ENCODE assay signal across 8 cellular contexts in genomic region chr3:11582123-11582968, GRCh38.
DNase-seq lines count a peak whose midpoint lies in the region; TF ChIP-seq lines count a peak whose summit lies in the region.

No MANE protein-coding gene starts in this region.

- H3K27me3 Mint-ChIP-seq in endothelial cell (ENCODE audit: unreplicated experiment) = peaks cover 4% of the 10 kb centered on the region

- H2BK12ac ChIP-seq in mesenchymal stem cell (ENCODE audit: low read length in 2 of 2) = peak overlapping the region in 1 of 2 experiments; percentile 51

- no peaks in the 10 kb centered on the region for H3K27me3 ChIP-seq in BJ (ENCODE audit: control insufficient read depth, insufficient read depth, low read length)
- no peaks in the 10 kb centered on the region for H3K27me3 ChIP-seq in HAP-1 (ENCODE audit: low read depth)
- H3K27me3 ChIP-seq in mesenchymal stem cell (ENCODE audit: control insufficient read depth in 1 of 2, insufficient read depth in 1 of 2, low read length in 2 of 2) = no peaks in the 10 kb centered on the region
- no peaks in the 10 kb centered on the region for H3K27me3 ChIP-seq in tibial artery

- no peak overlapping the region for H2AFZ ChIP-seq in mesenchymal stem cell (ENCODE audit: low read depth, low read length)

- H3K4me2 ChIP-seq in mesenchymal stem cell (ENCODE audit: low read length, poor library complexity, severe bottlenecking) = peak overlapping the region; percentile 70

- POLR2A ChIA-PET in BJ (lab: Charles Lee) (no interaction called here), RWPE1 (lab: Yijun Ruan, JAX; ENCODE audit: low non-redundant PET) (no interaction called here)

- H3K4me3 Mint-ChIP-seq in endothelial cell (ENCODE audit: unreplicated experiment) = peak overlapping the region; percentile 28

- in situ Hi-C loops in HAP-1 (cut with MboI; ENCODE audit: low sequenced_read_pairs) = no loop called here

- H2BK15ac ChIP-seq in mesenchymal stem cell (ENCODE audit: low read depth, poor library complexity, severe bottlenecking) = no peak overlapping the region

- H3K36me3 Mint-ChIP-seq in endothelial cell (ENCODE audit: low read depth, unreplicated experiment) = peaks cover 26% of the 10 kb centered on the region

- CTCF ChIA-PET in BJ (lab: Yijun Ruan, JAX) (no interaction called here), RWPE1 (lab: Yijun Ruan, JAX) (interaction anchor here (0.6 kb wide), 2 partner anchors 215 to 261 kb away, joined by 3 to 5 read pairs; no protein-coding TSS in a partner anchor)

- no peak overlapping the region for H4K91ac ChIP-seq in mesenchymal stem cell (ENCODE audit: low read length)

- peaks cover 70% of the 10 kb centered on the region for H3K4me1 Mint-ChIP-seq in endothelial cell (ENCODE audit: unreplicated experiment)

- H3K36me3 ChIP-seq in BJ (ENCODE audit: control insufficient read depth, insufficient read depth, low read length) = no peaks in the 10 kb centered on the region
- H3K36me3 ChIP-seq in HAP-1 (replicated peaks) = peaks cover 3% of the 10 kb centered on the region; the same call in 1 of the 2 replicates
- peaks cover 0 to 15% of the 10 kb centered on the region in 2 experiments for H3K36me3 ChIP-seq in mesenchymal stem cell (ENCODE audit: control insufficient read depth in 1 of 2, insufficient read depth in 2 of 2, low read depth in 1 of 2, low read length in 2 of 2)
- H3K36me3 ChIP-seq in tibial artery = no peaks in the 10 kb centered on the region

- peak overlapping the region; percentile 92 for H3K27ac ChIP-seq in RWPE1
- H3K27ac ChIP-seq in mesenchymal stem cell (ENCODE audit: low read length, poor library complexity, severe bottlenecking) = peak overlapping the region; percentile 82
- peak overlapping the region; percentile 43 to 71 for H3K27ac ChIP-seq in tibial artery

- H3K9ac ChIP-seq in mesenchymal stem cell (ENCODE audit: low read length) = peak overlapping the region; percentile 70

- no peak overlapping the region for H3K23ac ChIP-seq in mesenchymal stem cell (ENCODE audit: low read length in 2 of 2)

- H3K27ac Mint-ChIP-seq in endothelial cell (ENCODE audit: unreplicated experiment) = peak overlapping the region; percentile 74

- peak overlapping the region; percentile 42 to 65 for H3K4ac ChIP-seq in mesenchymal stem cell (ENCODE audit: low read depth in 1 of 2, low read length in 2 of 2)

- H2BK120ac ChIP-seq in mesenchymal stem cell (ENCODE audit: low read depth, low read length) = no peak overlapping the region

- H2AK5ac ChIP-seq in mesenchymal stem cell (ENCODE audit: low read length, severe bottlenecking) = peak overlapping the region; percentile 14

- no peaks in the 10 kb centered on the region for H3K9me3 Mint-ChIP-seq in endothelial cell (ENCODE audit: unreplicated experiment)

- peaks cover 20% of the 10 kb centered on the region for H3K4me1 ChIP-seq in HAP-1
- H3K4me1 ChIP-seq in mesenchymal stem cell (ENCODE audit: control insufficient read depth, insufficient read depth, low read depth, low read length) = peaks cover 22% of the 10 kb centered on the region
- H3K4me1 ChIP-seq in tibial artery = peaks cover 5 to 76% (median 36%) of the 10 kb centered on the region in 4 donors

- no peaks in the 10 kb centered on the region for H3K9me3 ChIP-seq in HAP-1
- H3K9me3 ChIP-seq in mesenchymal stem cell (ENCODE audit: control insufficient read depth, low read length) = no peaks in the 10 kb centered on the region
- H3K9me3 ChIP-seq in tibial artery = no peaks in the 10 kb centered on the region

- H3K79me1 ChIP-seq in mesenchymal stem cell (replicated peaks; ENCODE audit: low read length, poor library complexity, severe bottlenecking) = peaks cover 3% of the 10 kb centered on the region

- 6% methylated on average over 9 of the region's 14 CpGs for WGBS in mesenchymal stem cell

- no peak overlapping the region for H3K14ac ChIP-seq in mesenchymal stem cell (ENCODE audit: low read length in 2 of 2)

- intact Hi-C loops in tibial artery (cut with DNase I; ENCODE audit: low total_unique reads) = no loop called here

- peak overlapping the region; percentile 41 for H3K4me3 ChIP-seq in BJ (ENCODE audit: low read depth, low read length)
- peak overlapping the region; percentile 12 for H3K4me3 ChIP-seq in HAP-1
- H3K4me3 ChIP-seq in mesenchymal stem cell (ENCODE audit: insufficient read depth in 1 of 2, low read depth in 1 of 2, low read length in 2 of 2) = peak overlapping the region in 1 of 2 experiments; percentile 75
- H3K4me3 ChIP-seq in tibial artery = peak overlapping the region; percentile 34 to 38

- peak overlapping the region; percentile 63 for H2BK5ac ChIP-seq in mesenchymal stem cell (ENCODE audit: low read depth, low read length, poor library complexity, severe bottlenecking)

- peak overlapping the region; percentile 66 for H4K8ac ChIP-seq in mesenchymal stem cell (ENCODE audit: low read length)

- no peak for TF ChIP-seq CTCF in BJ (IDR thresholded peaks at IDR 0.05; ENCODE audit: insufficient read depth, low read depth, low read length)
- TF ChIP-seq CTCF in RWPE1 (conservative IDR thresholded peaks at IDR 0.05; ENCODE audit: low read depth) = no peak
- TF ChIP-seq CTCF in endothelial cell (IDR thresholded peaks at IDR 0.05; ENCODE audit: unreplicated experiment) = no peak
- no peak for TF ChIP-seq CTCF in tibial artery (IDR thresholded peaks at IDR 0.05)

- DNase-seq in BJ (ENCODE audit: low read depth) (peak; percentile 76), HAP-1 (ENCODE audit: low spot score in 2 of 2) (peak; percentile 54 to 76), RWPE1 (ENCODE audit: low spot score) (peak; percentile 42), endothelial cell (ENCODE audit: low spot score) (no peak), mesenchymal stem cell (peak; percentile 79), tibial artery (peak; percentile 78 to 82), GOT3 (lab: John Stamatoyannopoulos, UW) (no peak), COLO668 (lab: John Stamatoyannopoulos, UW; ENCODE audit: unreplicated experiment) (no peak)

- H3K18ac ChIP-seq in mesenchymal stem cell (ENCODE audit: low read depth in 1 of 2, low read length in 2 of 2) = peak overlapping the region; percentile 35 to 79

Comparison
In these comparisons a context has a peak if more than half of its experiments do, and no peak if none do; other contexts are left out.
1. DNase-seq: peak in BJ (single experiment), HAP-1 (2 of 2), RWPE1 (single experiment), mesenchymal stem cell (single experiment) and tibial artery (2 of 2); none in endothelial cell (single experiment), GOT3 (single experiment) and COLO668 (single experiment).
2. Peak in every context shown above with its lines, with median percentiles within 50 percentile points of each other: H3K27ac ChIP-seq.